19 cellular contexts compared by ENCODE assay signal in genomic region chr1:53822931-53823330, GRCh38.
"Had no signal": no experiment of that assay in that cellular context is flagged by ENCODE, and none has a peak within 500 bp of the region (broad histone marks: within the 10 kb centered on the region; RNA-seq: fewer than 3 reads in every experiment).

No MANE protein-coding gene starts in this region.

- H3K27me3 Mint-ChIP-seq: memory B cell; natural killer cell treated with Interleukin-12 subunit alpha and Interleukin-12 subunit beta and Interleukin-15 and Interleukin-18, amount 100 ng/mL, for 72 hours; stimulated activated naive B cell treated with anti-CD40 and anti-IgM and Interleukin-4, amounts not matched to agents 10 μg/mL and 1 μg/mL and 100 μg/mL, for 72 hours; stimulated activated naive CD8-positive, alpha-beta T cell treated with anti-CD3 and anti-CD28 coated beads, Interleukin-15, amount 100 ng/mL, for 72 hours had no signal

- H3K9me3 Mint-ChIP-seq: memory B cell; mesothelial cell of epicardium; natural killer cell treated with Interleukin-12 subunit alpha and Interleukin-12 subunit beta and Interleukin-15 and Interleukin-18, amount 100 ng/mL, for 72 hours; neural progenitor cell; stimulated activated naive B cell treated with anti-CD40 and anti-IgM and Interleukin-4, amounts not matched to agents 10 μg/mL and 1 μg/mL and 100 μg/mL, for 72 hours; stimulated activated naive CD8-positive, alpha-beta T cell treated with anti-CD3 and anti-CD28 coated beads, Interleukin-15, amount 100 ng/mL, for 72 hours had no signal

- H3K4me1 Mint-ChIP-seq: memory B cell; mesothelial cell of epicardium; neural progenitor cell; stimulated activated naive B cell treated with anti-CD40 and anti-IgM and Interleukin-4, amounts not matched to agents 10 μg/mL and 1 μg/mL and 100 μg/mL, for 72 hours had no signal

- H3K27ac Mint-ChIP-seq: memory B cell; mesothelial cell of epicardium; natural killer cell treated with Interleukin-12 subunit alpha and Interleukin-12 subunit beta and Interleukin-15 and Interleukin-18, amount 100 ng/mL, for 72 hours; neural progenitor cell; stimulated activated naive B cell treated with anti-CD40 and anti-IgM and Interleukin-4, amounts not matched to agents 10 μg/mL and 1 μg/mL and 100 μg/mL, for 72 hours had no signal

- H3K4me3 Mint-ChIP-seq: memory B cell; mesothelial cell of epicardium; natural killer cell treated with Interleukin-12 subunit alpha and Interleukin-12 subunit beta and Interleukin-15 and Interleukin-18, amount 100 ng/mL, for 72 hours; neural progenitor cell; stimulated activated naive B cell treated with anti-CD40 and anti-IgM and Interleukin-4, amounts not matched to agents 10 μg/mL and 1 μg/mL and 100 μg/mL, for 72 hours; stimulated activated naive CD8-positive, alpha-beta T cell treated with anti-CD3 and anti-CD28 coated beads, Interleukin-15, amount 100 ng/mL, for 72 hours had no signal

- DNase-seq: foreskin melanocyte; head of caudate nucleus; kidney; left cardiac atrium; left ventricle myocardium inferior; lower lobe of right lung; nucleus accumbens; ovary; sigmoid colon; stimulated activated CD4-positive, alpha-beta T cell treated with anti-CD3 and anti-CD28 coated beads, Interleukin-2, amount 100 ng/mL, for 24 hours; stimulated activated CD4-positive, alpha-beta T cell treated with anti-CD3 and anti-CD28 coated beads, Interleukin-4, amount 100 ng/mL, for 4 hours; stimulated activated naive B cell treated with anti-CD40 and anti-IgM and Interleukin-4, amounts not matched to agents 10 μg/mL and 1 μg/mL and 100 μg/mL, for 72 hours; stimulated activated naive CD8-positive, alpha-beta T cell treated with anti-CD3 and anti-CD28 coated beads, Interleukin-15, amount 100 ng/mL, for 72 hours; testis; upper lobe of right lung had no signal

- ATAC-seq: left cardiac atrium; lower lobe of right lung; natural killer cell treated with Interleukin-12 subunit alpha and Interleukin-12 subunit beta and Interleukin-15 and Interleukin-18, amount 100 ng/mL, for 72 hours; stimulated activated naive B cell treated with anti-CD40 and anti-IgM and Interleukin-4, amounts not matched to agents 10 μg/mL and 1 μg/mL and 100 μg/mL, for 72 hours; stimulated activated naive CD8-positive, alpha-beta T cell treated with anti-CD3 and anti-CD28 coated beads, Interleukin-15, amount 100 ng/mL, for 72 hours; upper lobe of right lung had no signal
